Comparison of ENCODE assay signal across 15 cellular contexts in the genomic region with DNA sequence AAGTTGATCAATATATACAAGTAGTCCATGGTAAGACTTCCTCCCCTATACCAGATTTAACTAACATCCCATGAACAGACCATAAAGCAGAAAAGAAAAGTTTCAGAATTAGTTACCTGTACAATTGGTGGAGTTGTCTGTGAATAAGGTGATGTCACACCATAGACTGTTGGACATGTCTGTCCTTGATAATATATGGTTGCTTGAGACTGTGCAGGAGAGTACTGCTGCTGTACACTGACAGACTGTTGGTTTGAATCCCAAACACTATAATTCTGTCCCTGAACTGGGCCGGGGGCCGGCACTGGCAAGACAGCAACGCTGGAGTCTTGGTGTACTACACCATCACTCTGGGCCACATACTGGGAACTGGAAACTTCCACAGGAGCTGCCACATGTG.
DNase-seq lines count a peak whose midpoint lies in the region; ATAC-seq and TF ChIP-seq lines count a peak whose summit lies in the region.
"Had no signal": no experiment of that assay in that cellular context is flagged by ENCODE, and none has a peak within 500 bp of the region (broad histone marks: within the 10 kb centered on the region; RNA-seq: fewer than 3 reads in every experiment).

No MANE protein-coding gene starts in this region.

- H3K9me3 Mint-ChIP-seq in activated naive CD4-positive, alpha-beta T cell treated with anti-CD3 and anti-CD28 coated beads, Interleukin-2, amount 50 U/mL, for 24 hours = no peaks in the 10 kb centered on the region
- H3K9me3 Mint-ChIP-seq in activated naive CD4-positive, alpha-beta T cell treated with anti-CD3 and anti-CD28 coated beads, Interleukin-2, amount 50 U/mL, for 72 hours = no peaks in the 10 kb centered on the region
- H3K9me3 Mint-ChIP-seq in mesothelial cell of epicardium (no peaks in the 10 kb centered on the region), type B pancreatic cell (no peaks in the 10 kb centered on the region)

- TF ChIP-seq POLR2A in GM18505 (IDR thresholded peaks at IDR 0.05; ENCODE audit: borderline replicate concordance, extremely low read depth, insufficient read depth, insufficient read length) = no peak

- peaks cover 32% of the 10 kb centered on the region for H3K36me3 Mint-ChIP-seq in activated naive CD4-positive, alpha-beta T cell treated with anti-CD3 and anti-CD28 coated beads, Interleukin-2, amount 50 U/mL, for 24 hours
- H3K36me3 Mint-ChIP-seq in activated naive CD4-positive, alpha-beta T cell treated with anti-CD3 and anti-CD28 coated beads, Interleukin-2, amount 50 U/mL, for 72 hours = peaks cover 8 to 18% of the 10 kb centered on the region in 2 donors
- H3K36me3 Mint-ChIP-seq in mesothelial cell of epicardium (peaks cover 26% of the 10 kb centered on the region), type B pancreatic cell (peaks cover 33% of the 10 kb centered on the region)

- peak; percentile 28 to 29 for ATAC-seq in activated naive CD4-positive, alpha-beta T cell treated with anti-CD3 and anti-CD28 coated beads, Interleukin-2, amount 50 U/mL, for 72 hours
- ATAC-seq in GM18505 (IDR thresholded peaks at IDR 0.05; ENCODE audit: unreplicated experiment) = no peak
- ATAC-seq in HG03432 (IDR thresholded peaks at IDR 0.05; ENCODE audit: unreplicated experiment) = no peak

- DNase-seq in activated naive CD4-positive, alpha-beta T cell treated with anti-CD3 and anti-CD28 coated beads, Interleukin-2, amount 50 U/mL, for 16 hours = no peak
- no peak for DNase-seq in activated naive CD4-positive, alpha-beta T cell treated with anti-CD3 and anti-CD28 coated beads, Interleukin-2, amount 50 U/mL, for 72 hours (ENCODE audit: low spot score in 2 of 2)
- DNase-seq in mesothelial cell of epicardium (ENCODE audit: low spot score in 2 of 2, unreplicated experiment in 2 of 2) (no peak), type B pancreatic cell (ENCODE audit: extremely low spot score, unreplicated experiment) (no peak), HT-29 (ENCODE audit: low spot score) (no peak)
- DNase-seq: amygdala, KBM-7, left cardiac atrium, NCI-H187, occipital lobe, SJCRH30, tibial artery had no signal

- no peaks in the 10 kb centered on the region for H3K27me3 Mint-ChIP-seq in activated naive CD4-positive, alpha-beta T cell treated with anti-CD3 and anti-CD28 coated beads, Interleukin-2, amount 50 U/mL, for 24 hours
- H3K27me3 Mint-ChIP-seq in mesothelial cell of epicardium (ENCODE audit: low read depth) = no peaks in the 10 kb centered on the region
- H3K27me3 Mint-ChIP-seq in type B pancreatic cell = no peaks in the 10 kb centered on the region

- H3K4me1 Mint-ChIP-seq in activated naive CD4-positive, alpha-beta T cell treated with anti-CD3 and anti-CD28 coated beads, Interleukin-2, amount 50 U/mL, for 24 hours = peaks cover 60% of the 10 kb centered on the region
- peaks cover 6% of the 10 kb centered on the region for H3K4me1 Mint-ChIP-seq in mesothelial cell of epicardium
- H3K4me1 Mint-ChIP-seq in type B pancreatic cell (ENCODE audit: unreplicated experiment) = no peaks in the 10 kb centered on the region

- H3K4me3 Mint-ChIP-seq in activated naive CD4-positive, alpha-beta T cell treated with anti-CD3 and anti-CD28 coated beads, Interleukin-2, amount 50 U/mL, for 24 hours = peak overlapping the region; percentile 11
- no peak overlapping the region for H3K4me3 Mint-ChIP-seq in mesothelial cell of epicardium
- H3K4me3 Mint-ChIP-seq in type B pancreatic cell = no peak overlapping the region

- H3K27ac Mint-ChIP-seq in activated naive CD4-positive, alpha-beta T cell treated with anti-CD3 and anti-CD28 coated beads, Interleukin-2, amount 50 U/mL, for 24 hours = peak overlapping the region; percentile 74
- H3K27ac Mint-ChIP-seq in activated naive CD4-positive, alpha-beta T cell treated with anti-CD3 and anti-CD28 coated beads, Interleukin-2, amount 50 U/mL, for 72 hours = peak overlapping the region; percentile 73 to 77
- H3K27ac Mint-ChIP-seq in mesothelial cell of epicardium (peak overlapping the region; percentile 18), type B pancreatic cell (peak overlapping the region; percentile 46)

- TF ChIP-seq CTCF in mesothelial cell of epicardium (IDR thresholded peaks at IDR 0.05; ENCODE audit: unreplicated experiment) = no peak
- no peak for TF ChIP-seq CTCF in type B pancreatic cell (conservative IDR thresholded peaks at IDR 0.05)

Comparison
In these comparisons a context has a peak if more than half of its experiments do, and no peak if none do; other contexts are left out.
1. H3K27ac Mint-ChIP-seq: peak in every context shown above with its lines; median percentile 75 in activated naive CD4-positive, alpha-beta T cell treated with anti-CD3 and anti-CD28 coated beads, Interleukin-2, amount 50 U/mL, for 72 hours; 74 in activated naive CD4-positive, alpha-beta T cell treated with anti-CD3 and anti-CD28 coated beads, Interleukin-2, amount 50 U/mL, for 24 hours; 46 in type B pancreatic cell; 18 in mesothelial cell of epicardium.
2. ATAC-seq: peak in activated naive CD4-positive, alpha-beta T cell treated with anti-CD3 and anti-CD28 coated beads, Interleukin-2, amount 50 U/mL, for 72 hours (2 of 2); none in GM18505 (single experiment) and HG03432 (single experiment).